1 cellular context compared by ENCODE assay signal in the genomic region with DNA sequence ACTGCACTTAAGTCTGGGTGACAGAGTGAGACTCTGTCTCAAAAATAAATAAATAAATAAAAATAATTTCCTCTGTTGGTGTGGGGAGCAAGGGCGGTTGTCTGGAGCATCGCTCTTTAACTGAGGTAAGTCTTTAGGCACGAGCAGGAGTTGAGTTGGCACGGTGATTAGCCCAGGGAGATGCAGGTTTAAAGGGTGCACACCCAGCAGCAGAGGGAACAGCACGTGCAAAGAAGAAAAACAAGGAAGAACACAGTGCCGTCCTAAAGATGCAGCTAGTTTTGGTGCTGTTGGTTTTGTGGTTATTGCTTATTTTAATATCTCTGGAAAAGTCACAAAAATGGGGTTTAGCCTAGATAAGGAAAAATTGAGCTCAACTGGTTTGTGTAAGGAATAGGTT.
TF ChIP-seq lines count a peak whose summit lies in the region.

No MANE protein-coding gene starts in this region.

TF ChIP-seq in H1, 55 proteins besides CTCF, POLR2A, EP300 and RAD21 (continued from another document):
- TF ChIP-seq, protein P1, sequence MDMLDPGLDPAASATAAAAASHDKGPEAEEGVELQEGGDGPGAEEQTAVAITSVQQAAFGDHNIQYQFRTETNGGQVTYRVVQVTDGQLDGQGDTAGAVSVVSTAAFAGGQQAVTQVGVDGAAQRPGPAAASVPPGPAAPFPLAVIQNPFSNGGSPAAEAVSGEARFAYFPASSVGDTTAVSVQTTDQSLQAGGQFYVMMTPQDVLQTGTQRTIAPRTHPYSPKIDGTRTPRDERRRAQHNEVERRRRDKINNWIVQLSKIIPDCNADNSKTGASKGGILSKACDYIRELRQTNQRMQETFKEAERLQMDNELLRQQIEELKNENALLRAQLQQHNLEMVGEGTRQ (IDR thresholded peaks at IDR 0.05; ENCODE audit: low read length), result no peak
- no peak for TF ChIP-seq NANOG (IDR thresholded peaks at IDR 0.05; ENCODE audit: insufficient read depth, low read depth, low read length, poor library complexity, severe bottlenecking)
